In the genomic region with DNA sequence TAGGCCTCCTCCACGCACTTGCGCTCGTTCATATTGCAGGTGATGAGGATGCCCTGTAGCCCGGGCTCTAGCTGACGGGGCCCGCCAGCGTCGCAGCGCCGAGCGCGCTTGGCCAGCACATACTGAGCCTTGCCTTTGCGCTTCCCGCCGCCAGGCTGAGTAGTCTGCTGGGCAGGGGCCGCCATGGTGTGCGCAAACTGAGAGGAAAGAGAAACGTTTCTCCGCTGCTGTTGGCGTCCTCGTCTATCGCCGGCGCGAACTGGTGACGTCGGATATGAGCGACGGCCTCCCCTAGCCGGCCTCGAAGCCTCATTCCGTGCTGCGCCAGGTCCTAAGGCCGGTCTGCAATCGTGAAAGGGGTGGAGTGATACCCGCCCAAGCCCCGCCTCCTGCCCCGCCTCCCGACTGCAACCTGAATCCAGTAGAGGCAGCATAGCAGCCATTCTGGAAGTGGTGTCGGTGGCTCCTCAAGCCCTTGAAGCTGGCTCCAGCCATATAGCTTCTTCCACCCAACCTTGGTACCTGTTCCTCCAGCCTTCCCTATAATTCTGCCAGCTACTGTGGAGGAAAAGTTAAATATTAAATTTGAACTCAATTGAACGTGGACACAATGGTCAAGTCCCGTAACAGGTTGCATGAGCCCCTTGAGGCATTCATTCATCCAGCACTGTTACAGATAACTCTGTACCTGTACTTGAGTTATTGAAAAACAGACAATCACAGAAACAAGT, we compare ENCODE assay signal across 8 cellular contexts. TPM values are rescaled to one million over a fixed set of nuclear protein-coding genes. Genes with fewer than 3 reads are reported as not detected.
A peak's percentile ranks its signal among the peaks of the same experiment; 100 is the strongest.
DNase-seq lines count a peak whose midpoint lies in the region; ATAC-seq and TF ChIP-seq lines count a peak whose summit lies in the region.

A gene with protein sequence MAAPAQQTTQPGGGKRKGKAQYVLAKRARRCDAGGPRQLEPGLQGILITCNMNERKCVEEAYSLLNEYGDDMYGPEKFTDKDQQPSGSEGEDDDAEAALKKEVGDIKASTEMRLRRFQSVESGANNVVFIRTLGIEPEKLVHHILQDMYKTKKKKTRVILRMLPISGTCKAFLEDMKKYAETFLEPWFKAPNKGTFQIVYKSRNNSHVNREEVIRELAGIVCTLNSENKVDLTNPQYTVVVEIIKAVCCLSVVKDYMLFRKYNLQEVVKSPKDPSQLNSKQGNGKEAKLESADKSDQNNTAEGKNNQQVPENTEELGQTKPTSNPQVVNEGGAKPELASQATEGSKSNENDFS (minus strand): TSS at position 264 of the 731 bp plus-strand sequence. CDS start 79 bp downstream, at position 185.

- no peak for TF ChIP-seq CTCF in coronary artery (IDR thresholded peaks at IDR 0.05)

- ATAC-seq in GM19328 (IDR thresholded peaks at IDR 0.05; ENCODE audit: unreplicated experiment) (peak; percentile 81), HG03469 (IDR thresholded peaks at IDR 0.05; ENCODE audit: unreplicated experiment) (peak; percentile 58), left lobe of liver (peak; percentile 93)

- CTCF ChIA-PET in activated CD4-positive, alpha-beta T cell treated with anti-CD3 and anti-CD28 coated beads, Interleukin-2, amount 10 ng/mL, durations not matched to agents 7 days and 5 days (lab: Charles Lee): interaction anchor here (1.0 to 1.8 kb wide), 2 partner anchors 13 to 22 kb away, joined by 3 to 7 read pairs; a partner anchor contains a TSS

- no peaks in the 10 kb centered on the region for H3K9me3 Mint-ChIP-seq in activated CD4-positive, alpha-beta T cell treated with anti-CD3 and anti-CD28 coated beads, Interleukin-2, amount 10 ng/mL, durations not matched to agents 7 days and 5 days

- H3K4me3 ChIP-seq in coronary artery: peak within 1 kb of the TSS; percentile 93

- POLR2A ChIA-PET in activated CD4-positive, alpha-beta T cell treated with anti-CD3 and anti-CD28 coated beads, Interleukin-2, amount 10 ng/mL, durations not matched to agents 7 days and 5 days (lab: Charles Lee): interaction anchor here (1.0 to 1.1 kb wide), 2 partner anchors 22 to 65 kb away, joined by 3 read pairs; a partner anchor contains a TSS

- no peaks in the 10 kb centered on the region for H3K27me3 Mint-ChIP-seq in activated CD4-positive, alpha-beta T cell treated with anti-CD3 and anti-CD28 coated beads, Interleukin-2, amount 10 ng/mL, durations not matched to agents 7 days and 5 days

- peaks cover 15% of the 10 kb centered on the region for H3K36me3 Mint-ChIP-seq in activated CD4-positive, alpha-beta T cell treated with anti-CD3 and anti-CD28 coated beads, Interleukin-2, amount 10 ng/mL, durations not matched to agents 7 days and 5 days (ENCODE audit: low read depth)

- H3K4me1 Mint-ChIP-seq in activated CD4-positive, alpha-beta T cell treated with anti-CD3 and anti-CD28 coated beads, Interleukin-2, amount 10 ng/mL, durations not matched to agents 7 days and 5 days: peaks cover 27% of the 10 kb centered on the region

- H3K27ac ChIP-seq in coronary artery: peak within 1 kb of the TSS; percentile 94 to 98

- DNase-seq in C1 segment of cervical spinal cord (lab: John Stamatoyannopoulos, UW): peak; percentile 40 to 92 (median 86)
- DNase-seq in NCI-H526 treated with DMSO at 0.1 percent for 48 hours (lab: John Stamatoyannopoulos, UW): peak; percentile 85
- peak; percentile 98 for DNase-seq in activated CD4-positive, alpha-beta T cell treated with anti-CD3 and anti-CD28 coated beads, Interleukin-2, amount 10 ng/mL, durations not matched to agents 7 days and 5 days
- DNase-seq in coronary artery (ENCODE audit: low spot score): peak; percentile 98
- peak; percentile 97 for DNase-seq in left lobe of liver (ENCODE audit: low spot score)
- DNase-seq in stimulated activated CD4-positive, alpha-beta T cell treated with anti-CD3 and anti-CD28 coated beads, Interleukin-2, amount 100 ng/mL, for 24 hours: peak; percentile 99

- H3K27ac Mint-ChIP-seq in activated CD4-positive, alpha-beta T cell treated with anti-CD3 and anti-CD28 coated beads, Interleukin-2, amount 10 ng/mL, durations not matched to agents 7 days and 5 days: peak within 1 kb of the TSS; percentile 98

- H3K4me3 Mint-ChIP-seq in activated CD4-positive, alpha-beta T cell treated with anti-CD3 and anti-CD28 coated beads, Interleukin-2, amount 10 ng/mL, durations not matched to agents 7 days and 5 days: peak within 1 kb of the TSS; percentile 90

RNA-seq across cellular contexts. Expression of the gene that starts here (rescaled TPM):
- total RNA-seq in activated CD4-positive, alpha-beta T cell treated with anti-CD3 and anti-CD28 coated beads, Interleukin-2, amount 10 ng/mL, durations not matched to agents 7 days and 5 days: 10 to 100 TPM; 42.9 to 43.1 TPM
- 13.1 TPM for total RNA-seq in left lobe of liver

Comparison
In these comparisons a context has a peak if more than half of its experiments do, and no peak if none do; other contexts are left out.
1. Peak in every context shown above with its lines: DNase-seq, ATAC-seq, H3K4me3 ChIP-seq and H3K27ac ChIP-seq.